8 cellular contexts compared by ENCODE assay signal in genomic region chr19:53908106-53908932, GRCh38. TPM values are rescaled to one million over a fixed set of nuclear protein-coding genes. Genes with fewer than 3 reads are reported as not detected.
DNase-seq lines count a peak whose midpoint lies in the region; ATAC-seq and TF ChIP-seq lines count a peak whose summit lies in the region.

No MANE protein-coding gene starts in this region.

- peaks cover 57% of the 10 kb centered on the region for H3K27me3 Mint-ChIP-seq in GM23338 (ENCODE audit: insufficient read depth, low read depth, poor library complexity)

- peak overlapping the region; percentile 88 for H2AFZ ChIP-seq in GM23338
- H2AFZ ChIP-seq in SK-N-SH (ENCODE audit: low read depth): peak overlapping the region; percentile 83

- H3K9me3 ChIP-seq in SK-N-SH (no peaks in the 10 kb centered on the region), iPS-15b (ENCODE audit: control insufficient read depth, insufficient read depth, low read length) (no peaks in the 10 kb centered on the region)

- H4K20me1 ChIP-seq in GM23338 (replicated peaks; ENCODE audit: insufficient read depth): no peaks in the 10 kb centered on the region; the same call in 1 of the 2 replicates
- H4K20me1 ChIP-seq in SK-N-SH (ENCODE audit: insufficient read depth): peaks cover 22% of the 10 kb centered on the region

- peaks cover 47% of the 10 kb centered on the region for H3K4me1 Mint-ChIP-seq in GM23338

- TF ChIP-seq RAD21 in SK-N-SH (IDR thresholded peaks at IDR 0.05; ENCODE audit: low read length): no peak

- H3K27ac Mint-ChIP-seq in GM23338: peak overlapping the region; percentile 28; the same call in 1 of the 2 replicates

- H3K4me3 ChIP-seq in GM23338 (peak overlapping the region; percentile 77), SK-N-SH (ENCODE audit: low read depth in 2 of 2, low read length in 1 of 2) (peak overlapping the region; percentile 77 to 82), iPS-15b (ENCODE audit: low read depth, low read length) (peak overlapping the region; percentile 59)

- peaks cover 21% of the 10 kb centered on the region; the same call in 1 of the 2 replicates for H3F3A ChIP-seq in GM23338 (replicated peaks; ENCODE audit: low read depth)
- H3F3A ChIP-seq in SK-N-SH (replicated peaks; ENCODE audit: insufficient read depth): peaks cover 7% of the 10 kb centered on the region

- CTCF ChIA-PET in SK-N-SH (lab: Yijun Ruan, JAX): interaction anchor here (0.6 to 3.2 kb wide), 15 partner anchors 9 to 1169 kb away, joined by 3 to 47 read pairs (median 4); partner anchors contain the start of gene MYADM

- peaks cover 41% of the 10 kb centered on the region for H3K27me3 ChIP-seq in GM23338 (ENCODE audit: insufficient read depth)
- H3K27me3 ChIP-seq in SK-N-SH (ENCODE audit: insufficient read depth): peaks cover 20% of the 10 kb centered on the region
- peaks cover 57% of the 10 kb centered on the region for H3K27me3 ChIP-seq in iPS-15b (ENCODE audit: control insufficient read depth, insufficient read depth, low read length)

- H3K9ac ChIP-seq in SK-N-SH (peak overlapping the region; percentile 62), iPS-15b (ENCODE audit: low read depth, low read length) (peak overlapping the region; percentile 32)

- POLR2A ChIA-PET in SK-N-SH (lab: Yijun Ruan, JAX): interaction anchor here (0.8 to 1.2 kb wide), 2 partner anchors 18 to 40 kb away, joined by 3 read pairs; partner anchors contain the start of gene MYADM

- H3K4me2 ChIP-seq in GM23338 (peak overlapping the region; percentile 95), SK-N-SH (peak overlapping the region; percentile 96)

- H3K36me3 ChIP-seq in GM23338 (ENCODE audit: insufficient read depth): peaks cover 4% of the 10 kb centered on the region; the same call in 1 of the 2 replicates
- peaks cover 0 to 3% of the 10 kb centered on the region in 2 experiments for H3K36me3 ChIP-seq in SK-N-SH (replicated peaks in 1 of 2; ENCODE audit: control insufficient read depth in 1 of 2, insufficient read depth in 2 of 2, low read length in 1 of 2)
- H3K36me3 ChIP-seq in iPS-15b (ENCODE audit: control insufficient read depth, insufficient read depth, low read length): no peaks in the 10 kb centered on the region

- 3% methylated on average over 20 of the region's 51 CpGs for WGBS in SK-N-SH (ENCODE audit: low lambda C conversion rate)

- no peak for TF ChIP-seq EP300 in SK-N-SH (IDR thresholded peaks at IDR 0.05; ENCODE audit: borderline replicate concordance in 1 of 2, low read depth in 1 of 2, low read length in 1 of 2)

- H3K79me2 ChIP-seq in GM23338 (replicated peaks; ENCODE audit: insufficient read depth) (peaks cover 25% of the 10 kb centered on the region), SK-N-SH (ENCODE audit: insufficient read depth) (peaks cover 16% of the 10 kb centered on the region)

- TF ChIP-seq CTCF in GM23338 (conservative IDR thresholded peaks at IDR 0.05; ENCODE audit: low read depth in 2 of 2) (no peak), SK-N-SH (IDR thresholded peaks at IDR 0.05) (no peak)

- H3K36me3 Mint-ChIP-seq in GM23338 (ENCODE audit: low read depth): peaks cover 12% of the 10 kb centered on the region

- H3K27ac ChIP-seq in GM23338 (ENCODE audit: low read depth) (peak overlapping the region; percentile 69; the same call in 1 of the 2 replicates), SK-N-SH (ENCODE audit: low read depth in 2 of 2, low read length in 1 of 2) (peak overlapping the region; percentile 29 to 77; a peak in 3 of 4 replicates)

- H3K4me1 ChIP-seq in GM23338 (ENCODE audit: insufficient read depth): peaks cover 12% of the 10 kb centered on the region; the same call in 1 of the 2 replicates
- H3K4me1 ChIP-seq in SK-N-SH (ENCODE audit: control insufficient read depth in 1 of 2, insufficient read depth in 2 of 2, low read depth in 1 of 2, low read length in 1 of 2): peaks cover 0 to 20% of the 10 kb centered on the region in 2 experiments; a peak in 1 of 4 replicates
- peaks cover 6% of the 10 kb centered on the region for H3K4me1 ChIP-seq in iPS-15b (ENCODE audit: control insufficient read depth, insufficient read depth, low read length)

- H3K9me3 Mint-ChIP-seq in GM23338: peaks cover 6% of the 10 kb centered on the region; the same call in 2 of the 3 replicates

- in situ Hi-C loops in ACHN (cut with HindIII; ENCODE audit: low pct_ligation_motif_present, low pct_unique_long_range_greater_than_20kb, low sequenced_read_pairs): no loop called here

- DNase-seq in GM23338 (ENCODE audit: low spot score): peak; percentile 95
- DNase-seq in SK-N-SH: peak; percentile 89
- DNase-seq in anterior cingulate cortex (lab: John Stamatoyannopoulos, UW): peak in 57 of 58 donors; percentile 28 to 92 (median 82)
- peak; percentile 6 to 48 (median 30) for DNase-seq in stimulated activated CD4-positive, alpha-beta T cell treated with anti-CD3 and anti-CD28 coated beads, Interleukin-1b, Interleukin-23, amount 100 ng/mL, for 24 hours (ENCODE audit: low read depth in 4 of 4, low spot score in 1 of 4)
- DNase-seq in ACHN: no peak

- H3K9me2 ChIP-seq in GM23338 (ENCODE audit: insufficient read depth) (no peaks in the 10 kb centered on the region), SK-N-SH (no peaks in the 10 kb centered on the region)

- H3K4me3 Mint-ChIP-seq in GM23338: peak overlapping the region; percentile 87

- ATAC-seq in GM23338 (peak; percentile 76), HG03108 (IDR thresholded peaks at IDR 0.05; ENCODE audit: unreplicated experiment) (no peak), GM21367 (IDR thresholded peaks at IDR 0.05; ENCODE audit: unreplicated experiment) (no peak)

TF ChIP-seq in GM23338, 12 proteins besides CTCF, POLR2A, EP300 and RAD21 (continues in another document):
- no peak for TF ChIP-seq EZH2phosphoT487 (IDR thresholded peaks at IDR 0.05; ENCODE audit: unreplicated experiment)
- peak; percentile 97 for TF ChIP-seq ETS1 (IDR thresholded peaks at IDR 0.05)
- TF ChIP-seq JUNB (IDR thresholded peaks at IDR 0.05; ENCODE audit: unreplicated experiment): no peak
- TF ChIP-seq POLR2AphosphoS5 (IDR thresholded peaks at IDR 0.05; ENCODE audit: low read depth): 0 out of 2 replicates have a peak, but pooled peaks have one; percentile 48

TF ChIP-seq in SK-N-SH, 30 proteins besides CTCF, POLR2A, EP300 and RAD21 (continues in another document):
- 0 out of 2 replicates have a peak, but pooled peaks have one; percentile 40 for TF ChIP-seq MAX (IDR thresholded peaks at IDR 0.05; ENCODE audit: low read depth)
- TF ChIP-seq TCF12 (IDR thresholded peaks at IDR 0.05): no peak
- no peak for TF ChIP-seq RFX5 (IDR thresholded peaks at IDR 0.05; ENCODE audit: low read length)
- no peak for TF ChIP-seq USF1 (IDR thresholded peaks at IDR 0.05; ENCODE audit: borderline replicate concordance, low read depth)
- no peak for TF ChIP-seq SMC3 (IDR thresholded peaks at IDR 0.05; ENCODE audit: low read depth, low read length)
- TF ChIP-seq EZH2phosphoT487 (IDR thresholded peaks at IDR 0.05; ENCODE audit: borderline replicate concordance, low read depth): no peak
- TF ChIP-seq JUND (IDR thresholded peaks at IDR 0.05): no peak
- 0 out of 2 replicates have a peak, but pooled peaks have one; percentile 15 for TF ChIP-seq RCOR1 (IDR thresholded peaks at IDR 0.05; ENCODE audit: low read length)

RNA-seq across cellular contexts. Expression of gene CACNG7, which starts 0.8 kb away (rescaled TPM):
- 15.6 and 17.9 TPM in 2 replicates for total RNA-seq in GM23338 (2014; rRNA removed; shearing (Covaris generic))
- polyA plus RNA-seq in GM23338 (2016; fragmentation: Nextera tagmentation; extraction: Ambion mirVana) (9.4 and 9.8 TPM in 2 replicates), SK-N-SH (2012; rRNA removed) (25.7 and 30.7 TPM in 2 replicates)
- polyA plus RNA-seq in SK-N-SH (2012; cell fraction: cytosol; rRNA removed): 18.5 and 29.5 TPM in 2 replicates
- 34.0 and 43.1 TPM in 2 replicates for polyA plus RNA-seq in SK-N-SH (2012; cell fraction: nucleus; rRNA removed)

RNA-seq across cellular contexts. Expression of gene PRKCG, which starts 26.3 kb away (rescaled TPM):
- 11.1 and 15.9 TPM in 2 replicates for total RNA-seq in GM23338 (2014; rRNA removed; shearing (Covaris generic))
- polyA plus RNA-seq in GM23338 (2016; fragmentation: Nextera tagmentation; extraction: Ambion mirVana) (14.9 and 15.4 TPM in 2 replicates), SK-N-SH (2012; rRNA removed) (0.08 and 0.26 TPM in 2 replicates)
- 0.03 and 0.07 TPM in 2 replicates for polyA plus RNA-seq in SK-N-SH (2012; cell fraction: cytosol; rRNA removed)
- 1.2 and 1.4 TPM in 2 replicates for polyA plus RNA-seq in SK-N-SH (2012; cell fraction: nucleus; rRNA removed)

RNA-seq across cellular contexts. Expression of gene MYADM, which starts 40.6 kb away (rescaled TPM):
- 40.5 and 57.1 TPM in 2 replicates for total RNA-seq in GM23338 (2014; rRNA removed; shearing (Covaris generic))
- polyA plus RNA-seq in GM23338 (2016; fragmentation: Nextera tagmentation; extraction: Ambion mirVana): 43.6 and 49.9 TPM in 2 replicates
- 28.3 and 38.7 TPM in 2 replicates for polyA plus RNA-seq in SK-N-SH (2012; rRNA removed)
- 23.0 and 25.4 TPM in 2 replicates for polyA plus RNA-seq in SK-N-SH (2012; cell fraction: cytosol; rRNA removed)
- 49.8 and 50.7 TPM in 2 replicates for polyA plus RNA-seq in SK-N-SH (2012; cell fraction: nucleus; rRNA removed)

RNA-seq across cellular contexts. Expression of gene CACNG8, which starts 54.4 kb away (rescaled TPM):
- total RNA-seq in GM23338 (2014; rRNA removed; shearing (Covaris generic)): 3.1 and 3.9 TPM in 2 replicates
- 2.2 TPM in 2 replicates for polyA plus RNA-seq in GM23338 (2016; fragmentation: Nextera tagmentation; extraction: Ambion mirVana)
- 1.1 and 1.3 TPM in 2 replicates for polyA plus RNA-seq in SK-N-SH (2012; rRNA removed)
- polyA plus RNA-seq in SK-N-SH (2012; cell fraction: cytosol; rRNA removed): 0.83 and 0.85 TPM in 2 replicates
- polyA plus RNA-seq in SK-N-SH (2012; cell fraction: nucleus; rRNA removed): 9.0 and 9.6 TPM in 2 replicates
